ENCODE assay signal across 8 cellular contexts in the genomic region with DNA sequence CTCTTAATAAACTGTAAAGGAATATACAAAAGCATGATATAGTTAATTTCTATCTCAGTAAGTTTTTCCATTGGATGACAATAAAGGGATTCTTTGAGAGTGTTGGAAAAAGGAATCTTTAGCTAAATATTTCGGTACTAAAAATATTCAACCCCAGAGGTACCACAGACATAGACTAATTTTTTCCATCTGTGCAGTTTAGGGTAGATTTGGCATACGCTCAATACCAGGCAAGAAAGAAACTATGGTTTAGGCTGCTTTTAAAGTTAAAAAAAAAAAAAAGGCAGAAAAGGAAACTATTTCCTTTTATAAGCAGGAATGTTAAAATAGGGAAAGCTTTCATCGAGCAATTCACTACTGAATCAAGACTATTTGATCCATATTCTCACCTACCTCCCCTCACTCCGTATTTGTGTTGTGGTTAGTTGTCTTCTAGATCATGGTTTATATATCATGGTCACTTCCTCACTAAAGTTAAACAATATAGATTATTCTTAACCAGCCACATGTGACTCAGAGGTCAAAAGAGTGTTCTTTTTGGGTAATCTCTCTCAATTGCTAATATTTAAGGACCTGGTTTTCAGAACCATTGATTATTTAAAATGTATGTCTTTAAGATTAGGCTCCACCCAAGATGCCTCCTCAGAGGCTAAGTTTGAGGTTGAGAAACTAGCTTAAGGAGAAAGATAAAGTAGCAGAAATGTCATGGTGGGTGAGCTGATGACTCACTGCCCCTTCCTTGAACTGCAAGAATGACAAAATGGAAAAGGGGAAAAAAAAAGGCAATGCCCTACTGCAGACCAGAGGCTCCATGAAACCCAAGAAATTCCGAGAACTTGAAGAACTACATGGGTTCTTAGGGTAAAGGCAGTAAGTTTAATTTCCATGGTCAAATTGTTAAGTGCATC. TPM values are rescaled to one million over a fixed set of nuclear protein-coding genes. Genes with fewer than 3 reads are reported as not detected.
A peak's percentile ranks its signal among the peaks of the same experiment; 100 is the strongest.
DNase-seq lines count a peak whose midpoint lies in the region; ATAC-seq and TF ChIP-seq lines count a peak whose summit lies in the region.
"Not testable (repeated sequence)": the region's sequence is repeated elsewhere in the genome, so short reads cannot be mapped to it uniquely, and the experiment has no call there.

No MANE protein-coding gene starts in this region.

- POLR2A ChIA-PET in PC-3 (lab: Charles Lee; ENCODE audit: unreplicated experiment); MCF 10A (lab: Yijun Ruan, JAX): not testable (repeated sequence)

- H3K4me1 Mint-ChIP-seq in MCF 10A (ENCODE audit: insufficient read depth, unreplicated experiment), result not testable (repeated sequence)

- intact Hi-C loops in PC-3 (cut with micrococcal nuclease); MCF 10A (cut with micrococcal nuclease); sciatic nerve (cut with DNase I): not testable (repeated sequence)

- not testable (repeated sequence) for H3K9me3 Mint-ChIP-seq in MCF 10A (ENCODE audit: unreplicated experiment)

- not testable (repeated sequence) for H3K27ac ChIP-seq in PC-3 (ENCODE audit: low read length)

- not testable (repeated sequence) for H3K4me3 Mint-ChIP-seq in MCF 10A (ENCODE audit: unreplicated experiment)

- not testable (repeated sequence) for BruUV-seq in PC-3 (replicated peaks; lab: Mats Ljungman, UMichigan); MCF 10A (replicated peaks; lab: Mats Ljungman, UMichigan)

- not testable (repeated sequence) for H3F3A ChIP-seq in PC-3 (ENCODE audit: low read length, unreplicated experiment)

- CTCF ChIA-PET in PC-3 (lab: Charles Lee); MCF 10A (lab: Yijun Ruan, JAX): not testable (repeated sequence)

- not testable (repeated sequence) for H2AFZ ChIP-seq in PC-3 (ENCODE audit: low read length)

- H3K36me3 Mint-ChIP-seq in MCF 10A (ENCODE audit: insufficient read depth, unreplicated experiment), result not testable (repeated sequence)

- H3K9me2 ChIP-seq in PC-3 (replicated peaks; ENCODE audit: low read length), result not testable (repeated sequence)

- not testable (repeated sequence) for H3K36me3 ChIP-seq in PC-3 (ENCODE audit: low read depth, low read length)

- ATAC-seq in GM18858 (IDR thresholded peaks at IDR 0.05; ENCODE audit: unreplicated experiment) (peak; percentile 38), PC-3 (peak; percentile 84), sciatic nerve (peak; percentile 78)
- ATAC-seq in activated CD4-positive, CD25-positive, alpha-beta regulatory T cell treated with anti-CD3 and anti-CD28 coated beads, Interleukin-2, amount 50 U/mL, for 24 hours, result peak; percentile 36 to 60

- not testable (repeated sequence) for TF ChIP-seq CTCF in PC-3 (conservative IDR thresholded peaks at IDR 0.05; ENCODE audit: low read depth, low read length); MCF 10A (IDR thresholded peaks at IDR 0.05; ENCODE audit: unreplicated experiment); fibroblast of villous mesenchyme (IDR thresholded peaks at IDR 0.05; ENCODE audit: insufficient read depth, low read depth, low read length)

- H4K20me1 ChIP-seq in PC-3 (ENCODE audit: low read length), result not testable (repeated sequence)

- not testable (repeated sequence) for H3K9ac ChIP-seq in PC-3 (ENCODE audit: low read length)

- not testable (repeated sequence) for H3K27me3 Mint-ChIP-seq in MCF 10A (ENCODE audit: insufficient read depth, unreplicated experiment)

- not testable (repeated sequence) for H3K4me3 ChIP-seq in PC-3 (ENCODE audit: low read length); fibroblast of villous mesenchyme (ENCODE audit: low read depth, low read length)

- H3K79me2 ChIP-seq in PC-3 (ENCODE audit: low read length), result not testable (repeated sequence)

- not testable (repeated sequence) for H3K9me3 ChIP-seq in PC-3 (ENCODE audit: low read length)

- H3K4me2 ChIP-seq in PC-3 (ENCODE audit: low read length), result not testable (repeated sequence)

- DNase-seq in A172 (ENCODE audit: low spot score), result peak; percentile 48
- DNase-seq in HK-2 (ENCODE audit: unreplicated experiment), result peak; percentile 8
- DNase-seq in PC-3, result peak; percentile 23
- DNase-seq in MCF 10A (ENCODE audit: unreplicated experiment), result peak; percentile 26
- DNase-seq in fibroblast of villous mesenchyme (ENCODE audit: low read depth), result peak; percentile 74
- not testable (repeated sequence) for DNase-seq in sciatic nerve (ENCODE audit: low spot score)

- not testable (repeated sequence) for H3K4me1 ChIP-seq in PC-3 (ENCODE audit: insufficient read depth, low read length)

- H3K27ac Mint-ChIP-seq in MCF 10A (ENCODE audit: low read depth, unreplicated experiment), result not testable (repeated sequence)

- not testable (repeated sequence) for H3K27me3 ChIP-seq in PC-3 (ENCODE audit: low read length)

RNA-seq across cellular contexts. Expression of gene FAM72B, which starts 20.0 kb away (rescaled TPM):
- 7.0 and 15.3 TPM in 2 replicates for total RNA-seq in A172 (2014; rRNA removed; shearing (Covaris generic))
- total RNA-seq in PC-3 (2014; rRNA removed), result 11.1 and 11.6 TPM in 2 replicates
- total RNA-seq in MCF 10A (2022), result 8.0 and 8.6 TPM in 2 replicates
- 0.97 and 5.2 TPM in 2 replicates for total RNA-seq in fibroblast of villous mesenchyme
- total RNA-seq in sciatic nerve, result 0.89 TPM

RNA-seq across cellular contexts. Expression of gene SRGAP2C, which starts 20.7 kb away (rescaled TPM):
- 11.0 and 18.0 TPM in 2 replicates for total RNA-seq in A172 (2014; rRNA removed; shearing (Covaris generic))
- total RNA-seq in PC-3 (2014; rRNA removed) (6.6 and 7.6 TPM in 2 replicates), MCF 10A (2022) (36.6 and 37.1 TPM in 2 replicates), fibroblast of villous mesenchyme (15.1 and 22.2 TPM in 2 replicates), sciatic nerve (69.9 TPM)
